Comparison of ENCODE assay signal across 24 cellular contexts in genomic region chr14:93744876-93745275, GRCh38. TPM values are rescaled to one million over a fixed set of nuclear protein-coding genes. Genes with fewer than 3 reads are reported as not detected.
A peak's percentile ranks its signal among the peaks of the same experiment; 100 is the strongest.
DNase-seq lines count a peak whose midpoint lies in the region; ATAC-seq and TF ChIP-seq lines count a peak whose summit lies in the region.
"Had no signal": no experiment of that assay in that cellular context is flagged by ENCODE, and none has a peak within 500 bp of the region (broad histone marks: within the 10 kb centered on the region; RNA-seq: fewer than 3 reads in every experiment).

No MANE protein-coding gene starts in this region.

- no peaks in the 10 kb centered on the region for H4K20me1 ChIP-seq in smooth muscle cell (ENCODE audit: low read depth)
- H4K20me1 ChIP-seq: BLaER1 treated with 17β-estradiol and CSF1 and Interleukin-3, amounts not matched to agents 10 nM and 100 nM had no signal

- H3K9me3 ChIP-seq in right atrium auricular region: no peaks in the 10 kb centered on the region
- H3K9me3 ChIP-seq in smooth muscle cell (replicated peaks; ENCODE audit: low read depth): no peaks in the 10 kb centered on the region
- H3K9me3 ChIP-seq: BLaER1 treated with 17β-estradiol and CSF1 and Interleukin-3, amounts not matched to agents 10 nM and 100 nM had no signal

- no peak overlapping the region for H2AFZ ChIP-seq in smooth muscle cell (ENCODE audit: low read depth)
- H2AFZ ChIP-seq: GM23338 had no signal

- no peaks in the 10 kb centered on the region for H3K4me1 Mint-ChIP-seq in natural killer cell
- H3K4me1 Mint-ChIP-seq: IgD-negative memory B cell had no signal

- no peaks in the 10 kb centered on the region for H3K9me3 Mint-ChIP-seq in natural killer cell
- H3K9me3 Mint-ChIP-seq: CD8-positive, alpha-beta T cell; GM23338 had no signal

- H3K27ac ChIP-seq in right atrium auricular region (no peak overlapping the region), dorsolateral prefrontal cortex (peak overlapping the region in 58 of 59 donors; percentile 18 to 97 (median 88)), temporal lobe (ENCODE audit: low read depth, low read length) (peak overlapping the region; percentile 94), smooth muscle cell (ENCODE audit: low read depth) (no peak overlapping the region)
- H3K27ac ChIP-seq: BLaER1 treated with 17β-estradiol and CSF1 and Interleukin-3, amounts not matched to agents 10 nM and 100 nM; SK-N-MC had no signal

- no peak overlapping the region for H3K4me3 Mint-ChIP-seq in natural killer cell
- H3K4me3 Mint-ChIP-seq: CD8-positive, alpha-beta T cell; GM23338; IgD-negative memory B cell had no signal

- H3K36me3 ChIP-seq in right atrium auricular region: no peaks in the 10 kb centered on the region
- H3K36me3 ChIP-seq in smooth muscle cell (ENCODE audit: low read depth): no peaks in the 10 kb centered on the region
- H3K36me3 ChIP-seq: BLaER1 treated with 17β-estradiol and CSF1 and Interleukin-3, amounts not matched to agents 10 nM and 100 nM had no signal

- H3K4me2 ChIP-seq in smooth muscle cell: no peak overlapping the region
- H3K4me2 ChIP-seq: BLaER1 treated with 17β-estradiol and CSF1 and Interleukin-3, amounts not matched to agents 10 nM and 100 nM; GM23338 had no signal

- no peak overlapping the region for H3K4me3 ChIP-seq in right atrium auricular region
- H3K4me3 ChIP-seq in dorsolateral prefrontal cortex: peak overlapping the region in 1 of 59 donors; percentile 8
- H3K4me3 ChIP-seq in smooth muscle cell: no peak overlapping the region
- H3K4me3 ChIP-seq: BLaER1 treated with 17β-estradiol and CSF1 and Interleukin-3, amounts not matched to agents 10 nM and 100 nM; GM23338; SK-N-MC had no signal

- DNase-seq in Right ventricle myocardium inferior (ENCODE audit: missing footprints): peak; percentile 23
- no peak for DNase-seq in right atrium auricular region (ENCODE audit: low spot score)
- DNase-seq in dorsolateral prefrontal cortex: no peak
- no peak for DNase-seq in natural killer cell
- DNase-seq in smooth muscle cell (lab: John Stamatoyannopoulos, UW; ENCODE audit: unreplicated experiment): no peak
- DNase-seq in C1 segment of cervical spinal cord (lab: John Stamatoyannopoulos, UW): no peak
- DNase-seq in OCI-M1 (lab: John Stamatoyannopoulos, UW): no peak
- DNase-seq: 8988T; Calu3; CD8-positive, alpha-beta T cell; DMS153; MV-4-11; NCI-H1694; NCI-H2081 treated with DMSO at 0.1 percent for 48 hours; NCI-H2171 treated with DMSO at 0.1 percent for 48 hours; NCI-H526; SHP77 treated with DMSO at 0.1 percent for 48 hours had no signal

- intact Hi-C loops in Right ventricle myocardium inferior (cut with DNase I): no loop called here
- intact Hi-C loops in dorsolateral prefrontal cortex (cut with DNase I): loop anchor here in 1 of 2 donors (5.0 kb wide), 1 partner anchor 88 kb away; no protein-coding TSS in a partner anchor
- intact Hi-C loops in natural killer cell (cut with micrococcal nuclease): no loop called here

- H3K27me3 Mint-ChIP-seq in natural killer cell (ENCODE audit: low read depth in 2 of 2): peaks cover 8 to 22% of the 10 kb centered on the region in 2 donors
- H3K27me3 Mint-ChIP-seq: IgD-negative memory B cell had no signal

- ATAC-seq in Right ventricle myocardium inferior (no peak), natural killer cell (peak in 2 of 3 donors; percentile 15 to 33)
- ATAC-seq: CD8-positive, alpha-beta T cell; HCT116 had no signal

- no peaks in the 10 kb centered on the region for H3K36me3 Mint-ChIP-seq in natural killer cell
- H3K36me3 Mint-ChIP-seq: CD8-positive, alpha-beta T cell; IgD-negative memory B cell had no signal

- peaks cover 0 to 41% of the 10 kb centered on the region in 2 donors for H3K4me1 ChIP-seq in right atrium auricular region
- H3K4me1 ChIP-seq in smooth muscle cell (ENCODE audit: low read depth): peaks cover 30% of the 10 kb centered on the region

- no peaks in the 10 kb centered on the region for H3K27me3 ChIP-seq in right atrium auricular region
- peaks cover 0 to 9% (median 0%) of the 10 kb centered on the region in 45 donors for H3K27me3 ChIP-seq in dorsolateral prefrontal cortex
- no peaks in the 10 kb centered on the region for H3K27me3 ChIP-seq in smooth muscle cell (ENCODE audit: low read depth)
- H3K27me3 ChIP-seq: BLaER1 treated with 17β-estradiol and CSF1 and Interleukin-3, amounts not matched to agents 10 nM and 100 nM had no signal

- TF ChIP-seq CTCF in right atrium auricular region (IDR thresholded peaks at IDR 0.05) (no peak), dorsolateral prefrontal cortex (IDR thresholded peaks at IDR 0.05 in 54 of 56, conservative IDR thresholded peaks at IDR 0.05 in 2 of 56; ENCODE audit: low read depth in 1 of 56, partially characterized antibody in 56 of 56) (no peak), natural killer cell (IDR thresholded peaks at IDR 0.05) (no peak), smooth muscle cell (IDR thresholded peaks at IDR 0.05; ENCODE audit: borderline replicate concordance, insufficient read depth, poor library complexity, severe bottlenecking) (no peak)

- no peaks in the 10 kb centered on the region for H3F3A ChIP-seq in smooth muscle cell (ENCODE audit: low read depth)

- 78% methylated on average over 8 of the region's 8 CpGs for WGBS in smooth muscle cell (ENCODE audit: low lambda C conversion rate)

- no peak overlapping the region for H3K27ac Mint-ChIP-seq in natural killer cell
- H3K27ac Mint-ChIP-seq: CD8-positive, alpha-beta T cell; GM23338; IgD-negative memory B cell had no signal

- H3K79me2 ChIP-seq in smooth muscle cell (ENCODE audit: low read depth): no peaks in the 10 kb centered on the region

- no peak overlapping the region for H3K9ac ChIP-seq in smooth muscle cell (ENCODE audit: low read depth)
- H3K9ac ChIP-seq: BLaER1 treated with 17β-estradiol and CSF1 and Interleukin-3, amounts not matched to agents 10 nM and 100 nM had no signal

RNA-seq across cellular contexts. Expression of gene PRIMA1, which starts 43.4 kb away (rescaled TPM):
- total RNA-seq in Right ventricle myocardium inferior (10.3 TPM), right atrium auricular region (1 to 10 TPM; 2.2 to 4.1 TPM), dorsolateral prefrontal cortex (10 to 100 TPM in 75 of 120 experiments, 1 to 10 TPM in 45; 1.8 to 88.2 (median 11.1) TPM), natural killer cell (not detected), temporal lobe (under 0.01 TPM), smooth muscle cell (0.18 TPM in 1 of 2 replicates, not detected in the other)
- polyA plus RNA-seq in smooth muscle cell: not detected in 2 replicates
- total RNA-seq: Calu3; CD8-positive, alpha-beta T cell; G401 had no signal
- polyA plus RNA-seq: IgD-negative memory B cell had no signal

Comparison
In these comparisons a context has a peak if more than half of its experiments do, and no peak if none do; other contexts are left out.
1. H3K27ac ChIP-seq: peak in dorsolateral prefrontal cortex (58 of 59) and temporal lobe (single experiment); none in right atrium auricular region (0 of 2) and smooth muscle cell (single experiment).